ENCODE assay signal across 11 cellular contexts in genomic region chr5:35863159-35863558, GRCh38. TPM values are rescaled to one million over a fixed set of nuclear protein-coding genes. Genes with fewer than 3 reads are reported as not detected.
DNase-seq lines count a peak whose midpoint lies in the region; ATAC-seq and TF ChIP-seq lines count a peak whose summit lies in the region.
"Had no signal": no experiment of that assay in that cellular context is flagged by ENCODE, and none has a peak within 500 bp of the region (broad histone marks: within the 10 kb centered on the region; RNA-seq: fewer than 3 reads in every experiment).

No MANE protein-coding gene starts in this region.

- intact Hi-C loops in natural killer cell (cut with micrococcal nuclease): no loop called here

- ATAC-seq in HG03432 (IDR thresholded peaks at IDR 0.05; ENCODE audit: unreplicated experiment) (peak; percentile 65), natural killer cell (no peak), HG03196 (IDR thresholded peaks at IDR 0.05; ENCODE audit: unreplicated experiment) (no peak)
- ATAC-seq: right lobe of liver had no signal

- peaks cover 9% of the 10 kb centered on the region for H3K9me3 Mint-ChIP-seq in T-helper 1 cell treated with Interleukin-12 subunit alpha and Interleukin-12 subunit beta and Interleukin-4 antibody, amounts not matched to agents 30 μg/mL and 1 μg/mL, for 36 hours
- no peaks in the 10 kb centered on the region for H3K9me3 Mint-ChIP-seq in natural killer cell

- peak; percentile 41 for DNase-seq in activated CD4-positive, alpha-beta T cell treated with anti-CD3 and anti-CD28 coated beads for 48 hours
- no peak for DNase-seq in activated CD4-positive, alpha-beta T cell treated with anti-CD3 and anti-CD28 coated beads for 4 hours
- DNase-seq in natural killer cell (no peak), coronary artery (ENCODE audit: low spot score) (no peak), ureter (ENCODE audit: low spot score) (no peak)
- DNase-seq: H7, right lobe of liver, WERI-Rb-1 had no signal

- H3K27me3 Mint-ChIP-seq in T-helper 1 cell treated with Interleukin-12 subunit alpha and Interleukin-12 subunit beta and Interleukin-4 antibody, amounts not matched to agents 30 μg/mL and 1 μg/mL, for 36 hours (ENCODE audit: low read depth): no peaks in the 10 kb centered on the region
- peaks cover 0 to 5% of the 10 kb centered on the region in 2 donors for H3K27me3 Mint-ChIP-seq in natural killer cell (ENCODE audit: low read depth in 2 of 2)

- H3K4me3 ChIP-seq in coronary artery: no peak overlapping the region
- H3K4me3 ChIP-seq: right lobe of liver had no signal

- TF ChIP-seq CTCF in natural killer cell (IDR thresholded peaks at IDR 0.05) (no peak), coronary artery (IDR thresholded peaks at IDR 0.05) (no peak)

- H3K4me1 Mint-ChIP-seq in T-helper 1 cell treated with Interleukin-12 subunit alpha and Interleukin-12 subunit beta and Interleukin-4 antibody, amounts not matched to agents 30 μg/mL and 1 μg/mL, for 36 hours (ENCODE audit: low read depth): peaks cover 68% of the 10 kb centered on the region
- peaks cover 11 to 13% of the 10 kb centered on the region in 2 donors for H3K4me1 Mint-ChIP-seq in natural killer cell

- no peak overlapping the region for H3K27ac ChIP-seq in coronary artery
- H3K27ac ChIP-seq: right lobe of liver, WERI-Rb-1 had no signal

- H3K4me3 Mint-ChIP-seq in T-helper 1 cell treated with Interleukin-12 subunit alpha and Interleukin-12 subunit beta and Interleukin-4 antibody, amounts not matched to agents 30 μg/mL and 1 μg/mL, for 36 hours: peak overlapping the region; percentile 85
- H3K4me3 Mint-ChIP-seq in natural killer cell: peak overlapping the region; percentile 4

- peaks cover 89% of the 10 kb centered on the region for H3K36me3 Mint-ChIP-seq in T-helper 1 cell treated with Interleukin-12 subunit alpha and Interleukin-12 subunit beta and Interleukin-4 antibody, amounts not matched to agents 30 μg/mL and 1 μg/mL, for 36 hours (ENCODE audit: low read depth)
- no peaks in the 10 kb centered on the region for H3K36me3 Mint-ChIP-seq in natural killer cell

- peak overlapping the region; percentile 29 for H3K27ac Mint-ChIP-seq in T-helper 1 cell treated with Interleukin-12 subunit alpha and Interleukin-12 subunit beta and Interleukin-4 antibody, amounts not matched to agents 30 μg/mL and 1 μg/mL, for 36 hours
- no peak overlapping the region for H3K27ac Mint-ChIP-seq in natural killer cell

RNA-seq across cellular contexts. Expression of gene IL7R, which starts 6.5 kb away (rescaled TPM):
- total RNA-seq in natural killer cell (10 to 100 TPM; 22.0 to 42.7 (median 30.4) TPM), ureter (34.9 TPM)
- total RNA-seq: H7 had no signal
